Comparison of ENCODE assay signal across 20 cellular contexts in the genomic region with DNA sequence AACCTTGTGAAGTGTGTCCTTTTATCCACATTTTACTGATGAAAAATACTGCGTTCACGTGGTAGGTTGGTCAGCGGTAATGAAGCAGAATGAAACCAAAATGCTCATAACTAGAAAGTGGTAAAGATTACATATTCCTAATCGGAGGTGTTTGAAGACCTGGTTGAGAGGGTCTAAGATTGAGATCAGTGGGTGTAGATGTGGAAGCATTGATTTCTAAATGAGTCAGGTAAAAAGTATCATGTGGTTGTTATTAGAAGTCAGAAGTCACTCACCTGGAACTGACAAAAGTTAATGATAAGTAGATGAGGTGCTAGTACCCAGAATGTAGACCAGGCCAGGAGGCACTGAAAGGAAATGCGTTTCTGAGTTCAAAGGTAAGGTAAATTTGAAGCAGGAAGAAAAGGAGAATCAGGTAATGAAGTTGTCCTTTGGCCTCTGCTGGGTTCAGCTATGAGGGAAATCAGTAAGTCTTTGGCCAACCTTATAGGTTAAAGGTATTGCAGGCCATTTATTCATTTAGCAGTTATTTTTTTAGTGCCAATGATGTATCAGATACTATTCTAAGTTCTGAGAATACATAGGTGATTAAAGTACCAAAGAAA. TPM values are rescaled to one million over a fixed set of nuclear protein-coding genes. Genes with fewer than 3 reads are reported as not detected.
A peak's percentile ranks its signal among the peaks of the same experiment; 100 is the strongest.
DNase-seq lines count a peak whose midpoint lies in the region; ATAC-seq and TF ChIP-seq lines count a peak whose summit lies in the region.
"Had no signal": no experiment of that assay in that cellular context is flagged by ENCODE, and none has a peak within 500 bp of the region (broad histone marks: within the 10 kb centered on the region; RNA-seq: fewer than 3 reads in every experiment).

No MANE protein-coding gene starts in this region.

- TF ChIP-seq EP300 in transverse colon (IDR thresholded peaks at IDR 0.05; ENCODE audit: low read depth): no peak

- 64 to 90% methylated on average over 5 of the region's 5 CpGs for WGBS in transverse colon (ENCODE audit: low coverage in 1 of 2), 2 donors

- TF ChIP-seq POLR2A in Peyer's patch (IDR thresholded peaks at IDR 0.05): no peak
- no peak for TF ChIP-seq POLR2A in transverse colon (IDR thresholded peaks at IDR 0.05)

- ATAC-seq in GM18907 (IDR thresholded peaks at IDR 0.05; ENCODE audit: unreplicated experiment): peak; percentile 82
- peak; percentile 69 for ATAC-seq in HG02852 (IDR thresholded peaks at IDR 0.05; ENCODE audit: unreplicated experiment)
- ATAC-seq in stimulated activated naive CD8-positive, alpha-beta T cell treated with anti-CD3 and anti-CD28 coated beads, Interleukin-15, Interleukin-2, amounts not matched to agents 100 U/mL and 50 U/mL, for 24 hours: no peak
- ATAC-seq: CD8-positive, alpha-beta T cell; right cardiac atrium had no signal

- H3K4me3 ChIP-seq in Peyer's patch: no peak overlapping the region
- no peak overlapping the region for H3K4me3 ChIP-seq in transverse colon
- H3K4me3 ChIP-seq in tibial artery: no peak overlapping the region
- H3K4me3 ChIP-seq: adrenal gland had no signal

- TF ChIP-seq CTCF in Peyer's patch (IDR thresholded peaks at IDR 0.05) (no peak), transverse colon (IDR thresholded peaks at IDR 0.05) (no peak), tibial artery (IDR thresholded peaks at IDR 0.05) (no peak)

- DNase-seq in Peyer's patch (no peak), transverse colon (no peak), HK-2 (ENCODE audit: unreplicated experiment) (no peak), tibial artery (no peak)
- DNase-seq in stimulated activated naive CD8-positive, alpha-beta T cell treated with anti-CD3 and anti-CD28 coated beads, Interleukin-15, Interleukin-2, amounts not matched to agents 100 U/mL and 50 U/mL, for 24 hours: no peak
- DNase-seq: activated CD4-positive, alpha-beta T cell treated with anti-CD3 and anti-CD28 coated beads, Interleukin-2, amount 10 ng/mL, durations not matched to agents 7 days and 5 days; activated CD8-positive, alpha-beta memory T cell treated with anti-CD3 and anti-CD28 coated beads, Interleukin-2, amount 50 U/mL, for 4 hours; activated effector memory CD4-positive, alpha-beta T cell treated with anti-CD3 and anti-CD28 coated beads, Interleukin-2, amount 50 U/mL, for 16 hours; adrenal gland; CD8-positive, alpha-beta T cell; Kasumi-1; NCI-H1092 treated with DMSO at 0.1 percent for 48 hours; OCI-M1; right cardiac atrium; SIG-M5 had no signal

- H3K9me3 ChIP-seq in Peyer's patch (no peaks in the 10 kb centered on the region), transverse colon (no peaks in the 10 kb centered on the region), tibial artery (no peaks in the 10 kb centered on the region)
- H3K9me3 ChIP-seq: adrenal gland had no signal

- in situ Hi-C loops in transverse colon (cut with MboI; ENCODE audit: low pct_ligation_motif_present in 1 of 4, low pct_unique_long_range_greater_than_20kb in 1 of 4, low sequenced_read_pairs in 3 of 4): no loop called here

- H3K27ac ChIP-seq in Peyer's patch: peak overlapping the region in 3 of 4 donors; percentile 7 to 49 (median 21)
- H3K27ac ChIP-seq in transverse colon: peak overlapping the region; percentile 5 to 59 (median 29)
- no peak overlapping the region for H3K27ac ChIP-seq in tibial artery
- H3K27ac ChIP-seq: adrenal gland had no signal

- intact Hi-C loops in transverse colon (cut with DNase I; ENCODE audit: low total_unique reads) (no loop called here), tibial artery (cut with DNase I; ENCODE audit: low total_unique reads) (no loop called here)

- H3K36me3 ChIP-seq in Peyer's patch: no peaks in the 10 kb centered on the region
- no peaks in the 10 kb centered on the region for H3K36me3 ChIP-seq in transverse colon
- H3K36me3 ChIP-seq in tibial artery: no peaks in the 10 kb centered on the region
- H3K36me3 ChIP-seq: adrenal gland had no signal

- H3K4me1 ChIP-seq in Peyer's patch (peaks cover 0 to 12% (median 0%) of the 10 kb centered on the region in 4 donors), transverse colon (peaks cover 0 to 29% (median 5%) of the 10 kb centered on the region in 4 donors), tibial artery (no peaks in the 10 kb centered on the region)
- H3K4me1 ChIP-seq: adrenal gland had no signal

- H3K27me3 ChIP-seq in Peyer's patch: no peaks in the 10 kb centered on the region
- H3K27me3 ChIP-seq in transverse colon: no peaks in the 10 kb centered on the region
- H3K27me3 ChIP-seq in tibial artery: no peaks in the 10 kb centered on the region
- H3K27me3 ChIP-seq: adrenal gland had no signal

RNA-seq across cellular contexts. Expression of a gene that starts 31.2 kb away (rescaled TPM):
- 10 to 100 TPM; 15.7 to 40.2 (median 33.7) TPM for total RNA-seq in Peyer's patch
- total RNA-seq in transverse colon: 10 to 100 TPM; 20.2 to 38.5 (median 36.6) TPM
- total RNA-seq: activated CD4-positive, alpha-beta T cell treated with anti-CD3 and anti-CD28 coated beads, Interleukin-2, amount 10 ng/mL, durations not matched to agents 7 days and 5 days; adrenal gland; CD8-positive, alpha-beta T cell; Daoy; osteoblast; T-helper 1 cell treated with Interleukin-12 subunit alpha and Interleukin-12 subunit beta and Interleukin-4 antibody, amounts not matched to agents 30 ng/mL and 1 ng/mL, for 36 hours had no signal

Comparison
In these comparisons a context has a peak if more than half of its experiments do, and no peak if none do; other contexts are left out.
1. H3K27ac ChIP-seq: peak in Peyer's patch (3 of 4) and transverse colon (4 of 4); none in tibial artery (0 of 2).